ENCODE assay signal across 12 cellular contexts in the genomic region with DNA sequence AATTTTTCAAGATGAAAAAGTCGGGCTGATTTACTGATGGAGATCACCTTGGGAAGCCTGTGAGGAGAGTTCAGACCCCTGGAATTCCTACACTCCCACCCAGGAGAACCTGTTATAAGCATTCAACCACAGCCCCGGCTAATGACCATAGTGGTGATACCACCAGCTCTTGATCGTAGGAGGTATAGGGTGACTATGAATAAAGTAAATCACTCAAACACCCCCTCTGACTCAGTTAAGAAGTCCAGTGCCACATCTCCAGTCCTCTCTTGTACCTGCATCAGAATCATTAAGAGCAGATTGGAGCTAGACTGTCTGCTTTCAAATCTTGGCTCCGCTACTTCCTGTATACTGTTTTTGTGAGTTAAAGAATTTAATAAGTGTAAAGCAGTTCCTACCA.
DNase-seq lines count a peak whose midpoint lies in the region; ATAC-seq, FAIRE-seq and TF ChIP-seq lines count a peak whose summit lies in the region.
"Had no signal": no experiment of that assay in that cellular context is flagged by ENCODE, and none has a peak within 500 bp of the region (broad histone marks: within the 10 kb centered on the region; RNA-seq: fewer than 3 reads in every experiment).

No MANE protein-coding gene starts in this region.

- peak overlapping the region; percentile 90 for H3K27ac Mint-ChIP-seq in activated CD4-positive, alpha-beta memory T cell treated with anti-CD3 and anti-CD28 coated beads for 36 hours
- H3K27ac Mint-ChIP-seq: dendritic cell treated with granulocyte-macrophage colony-stimulating factor and Interleukin-4, amounts not matched to agents 40 ng/mL and 50 ng/mL, for 4 days had no signal

- TF ChIP-seq CTCF in A549 (IDR thresholded peaks at IDR 0.05) (no peak), foreskin fibroblast (IDR thresholded peaks at IDR 0.05; ENCODE audit: low read depth, low read length) (no peak)

- intact Hi-C loops in activated CD4-positive, alpha-beta memory T cell treated with anti-CD3 and anti-CD28 coated beads for 36 hours (cut with micrococcal nuclease): loop anchor here (10.0 kb wide), 1 partner anchor 809 kb away; a partner anchor contains a TSS

- DNase-seq in A549 (ENCODE audit: low read depth in 1 of 2, low spot score in 1 of 2) (no peak), ELR (ENCODE audit: low read depth) (peak; percentile 59), foreskin fibroblast (peak in 1 of 2 donors; percentile 23), erythroblast (lab: John Stamatoyannopoulos, UW) (no peak), ecto neural progenitor cell (ENCODE audit: low spot score) (no peak), NCI-H2227 treated with DMSO at 0.1 percent for 48 hours (lab: John Stamatoyannopoulos, UW) (no peak)
- peak; percentile 32 for DNase-seq in activated CD4-positive, alpha-beta memory T cell treated with anti-CD3 and anti-CD28 coated beads for 36 hours
- DNase-seq: NCI-H446 had no signal

- no peak for TF ChIP-seq EP300 in A549 (IDR thresholded peaks at IDR 0.05)

- peak overlapping the region; percentile 66 for H3K4me3 Mint-ChIP-seq in activated CD4-positive, alpha-beta memory T cell treated with anti-CD3 and anti-CD28 coated beads for 36 hours
- H3K4me3 Mint-ChIP-seq: dendritic cell treated with granulocyte-macrophage colony-stimulating factor and Interleukin-4, amounts not matched to agents 40 ng/mL and 50 ng/mL, for 4 days; neural crest cell had no signal

- peak overlapping the region; percentile 68 for H3K4me2 ChIP-seq in A549

- peaks cover 59% of the 10 kb centered on the region for H3K4me1 ChIP-seq in A549

- ATAC-seq in A549 (no peak), HG03521 (IDR thresholded peaks at IDR 0.05; ENCODE audit: unreplicated experiment) (no peak)
- ATAC-seq: K562 had no signal

- no peaks in the 10 kb centered on the region for H3K9me3 ChIP-seq in A549

- TF ChIP-seq RAD21 in A549 (conservative IDR thresholded peaks at IDR 0.05 in 1 of 2, IDR thresholded peaks at IDR 0.05 in 1 of 2): no peak

- H3K4me3 ChIP-seq in A549 (no peak overlapping the region), foreskin fibroblast (ENCODE audit: low read depth in 1 of 2, low read length in 2 of 2) (peak overlapping the region; percentile 67 to 83)
- H3K4me3 ChIP-seq: K562 had no signal

- CTCF ChIA-PET in A549 (lab: Yijun Ruan, JAX): interaction anchor here (0.9 to 1.2 kb wide), 2 partner anchors 16 to 251 kb away, joined by 3 to 4 read pairs; no protein-coding TSS in a partner anchor
- CTCF ChIA-PET in activated CD4-positive, alpha-beta memory T cell treated with anti-CD3 and anti-CD28 coated beads for 36 hours (lab: Charles Lee): interaction anchor here (0.8 kb wide), 1 partner anchor 83 kb away, joined by 3 read pairs; no protein-coding TSS in a partner anchor

- no peak for FAIRE-seq in A549 (lab: Jason Lieb, UNC)
- FAIRE-seq: K562 had no signal

- H3K27ac ChIP-seq in A549: peak overlapping the region in 1 of 2 experiments; percentile 55; a peak in 2 of 6 replicates

- POLR2A ChIA-PET in A549 (lab: Yijun Ruan, JAX): no interaction called here
- POLR2A ChIA-PET in activated CD4-positive, alpha-beta memory T cell treated with anti-CD3 and anti-CD28 coated beads for 36 hours (lab: Charles Lee): interaction anchor here (0.9 to 7.4 kb wide), 15 partner anchors 9 to 85 kb away, joined by 3 to 64 read pairs (median 4); no protein-coding TSS in a partner anchor

- peaks cover 45% of the 10 kb centered on the region for H3K4me1 Mint-ChIP-seq in activated CD4-positive, alpha-beta memory T cell treated with anti-CD3 and anti-CD28 coated beads for 36 hours (ENCODE audit: low read depth)

- no peaks in the 10 kb centered on the region for H3K9me3 Mint-ChIP-seq in activated CD4-positive, alpha-beta memory T cell treated with anti-CD3 and anti-CD28 coated beads for 36 hours
- H3K9me3 Mint-ChIP-seq: dendritic cell treated with granulocyte-macrophage colony-stimulating factor and Interleukin-4, amounts not matched to agents 40 ng/mL and 50 ng/mL, for 4 days; neural crest cell had no signal

- no peaks in the 10 kb centered on the region for H3K27me3 Mint-ChIP-seq in activated CD4-positive, alpha-beta memory T cell treated with anti-CD3 and anti-CD28 coated beads for 36 hours

- WGBS in A549 (ENCODE audit: missing lambda C conversion rate): 81% methylated on average over 4 of the region's 4 CpGs

- no peak for TF ChIP-seq POLR2A in A549 (IDR thresholded peaks at IDR 0.05; ENCODE audit: low read length)
- TF ChIP-seq POLR2A in erythroblast (IDR thresholded peaks at IDR 0.05; ENCODE audit: low read length): no peak

- peaks cover 60% of the 10 kb centered on the region for H3K36me3 Mint-ChIP-seq in activated CD4-positive, alpha-beta memory T cell treated with anti-CD3 and anti-CD28 coated beads for 36 hours

TF ChIP-seq in A549, 52 proteins besides CTCF, POLR2A, EP300 and RAD21:
- TF ChIP-seq, protein P1, sequence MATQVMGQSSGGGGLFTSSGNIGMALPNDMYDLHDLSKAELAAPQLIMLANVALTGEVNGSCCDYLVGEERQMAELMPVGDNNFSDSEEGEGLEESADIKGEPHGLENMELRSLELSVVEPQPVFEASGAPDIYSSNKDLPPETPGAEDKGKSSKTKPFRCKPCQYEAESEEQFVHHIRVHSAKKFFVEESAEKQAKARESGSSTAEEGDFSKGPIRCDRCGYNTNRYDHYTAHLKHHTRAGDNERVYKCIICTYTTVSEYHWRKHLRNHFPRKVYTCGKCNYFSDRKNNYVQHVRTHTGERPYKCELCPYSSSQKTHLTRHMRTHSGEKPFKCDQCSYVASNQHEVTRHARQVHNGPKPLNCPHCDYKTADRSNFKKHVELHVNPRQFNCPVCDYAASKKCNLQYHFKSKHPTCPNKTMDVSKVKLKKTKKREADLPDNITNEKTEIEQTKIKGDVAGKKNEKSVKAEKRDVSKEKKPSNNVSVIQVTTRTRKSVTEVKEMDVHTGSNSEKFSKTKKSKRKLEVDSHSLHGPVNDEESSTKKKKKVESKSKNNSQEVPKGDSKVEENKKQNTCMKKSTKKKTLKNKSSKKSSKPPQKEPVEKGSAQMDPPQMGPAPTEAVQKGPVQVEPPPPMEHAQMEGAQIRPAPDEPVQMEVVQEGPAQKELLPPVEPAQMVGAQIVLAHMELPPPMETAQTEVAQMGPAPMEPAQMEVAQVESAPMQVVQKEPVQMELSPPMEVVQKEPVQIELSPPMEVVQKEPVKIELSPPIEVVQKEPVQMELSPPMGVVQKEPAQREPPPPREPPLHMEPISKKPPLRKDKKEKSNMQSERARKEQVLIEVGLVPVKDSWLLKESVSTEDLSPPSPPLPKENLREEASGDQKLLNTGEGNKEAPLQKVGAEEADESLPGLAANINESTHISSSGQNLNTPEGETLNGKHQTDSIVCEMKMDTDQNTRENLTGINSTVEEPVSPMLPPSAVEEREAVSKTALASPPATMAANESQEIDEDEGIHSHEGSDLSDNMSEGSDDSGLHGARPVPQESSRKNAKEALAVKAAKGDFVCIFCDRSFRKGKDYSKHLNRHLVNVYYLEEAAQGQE (IDR thresholded peaks at IDR 0.05): no peak
- no peak for TF ChIP-seq TP53 (CRISPR knock-in tag; IDR thresholded peaks at IDR 0.05)
- TF ChIP-seq, protein P2, sequence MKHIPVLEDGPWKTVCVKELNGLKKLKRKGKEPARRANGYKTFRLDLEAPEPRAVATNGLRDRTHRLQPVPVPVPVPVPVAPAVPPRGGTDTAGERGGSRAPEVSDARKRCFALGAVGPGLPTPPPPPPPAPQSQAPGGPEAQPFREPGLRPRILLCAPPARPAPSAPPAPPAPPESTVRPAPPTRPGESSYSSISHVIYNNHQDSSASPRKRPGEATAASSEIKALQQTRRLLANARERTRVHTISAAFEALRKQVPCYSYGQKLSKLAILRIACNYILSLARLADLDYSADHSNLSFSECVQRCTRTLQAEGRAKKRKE (CRISPR knock-in tag; IDR thresholded peaks at IDR 0.05; ENCODE audit: low read depth): no peak
TF ChIP-seq in A549: peak in this region for 0.

Comparison
In these comparisons a context has a peak if more than half of its experiments do, and no peak if none do; other contexts are left out.
1. DNase-seq: peak in ELR (single experiment) and activated CD4-positive, alpha-beta memory T cell treated with anti-CD3 and anti-CD28 coated beads for 36 hours (single experiment); none in A549 (0 of 2), erythroblast (0 of 2), ecto neural progenitor cell (single experiment) and NCI-H2227 treated with DMSO at 0.1 percent for 48 hours (single experiment).